In the genomic region with DNA sequence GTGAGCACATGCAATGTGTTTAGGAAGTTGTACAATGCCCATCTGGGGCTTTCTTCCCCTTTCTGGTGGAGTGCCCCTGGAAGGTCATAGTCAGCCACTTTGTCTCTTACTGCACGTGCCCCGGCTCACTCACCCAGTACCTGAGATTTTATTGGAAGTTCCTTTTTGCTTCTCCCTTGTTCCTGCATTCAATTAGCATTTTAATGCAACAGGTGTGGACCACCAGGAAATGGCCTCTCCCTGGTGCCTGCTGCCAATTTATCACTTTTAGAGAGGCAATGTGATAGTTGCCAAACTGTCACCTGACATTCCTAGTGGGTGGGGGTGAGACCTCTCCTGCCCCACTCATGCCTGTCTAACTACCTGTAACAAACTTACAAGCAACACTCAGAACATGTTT, we compare ENCODE assay signal across 35 cellular contexts.
"Had no signal": no experiment of that assay in that cellular context is flagged by ENCODE, and none has a peak within 500 bp of the region (broad histone marks: within the 10 kb centered on the region; RNA-seq: fewer than 3 reads in every experiment).

No MANE protein-coding gene starts in this region.

- ATAC-seq: activated naive CD8-positive, alpha-beta T cell treated with anti-CD3 and anti-CD28 coated beads, Interleukin-2, amount 50 U/mL, for 24 hours; activated T-cell treated with anti-CD3 and anti-CD28 coated beads, Interleukin-2, amount 50 U/mL, for 4 hours; Panc1 had no signal

- FAIRE-seq: bronchial epithelial cell, TTC549 had no signal

- H3K9me3 ChIP-seq: MG63, SJCRH30 had no signal

- H3K27me3 Mint-ChIP-seq: activated B cell treated with CpG ODN at 0.5 μM for 24 hours; activated CD4-positive, alpha-beta memory T cell treated with anti-CD3 and anti-CD28 coated beads for 36 hours; activated naive CD4-positive, alpha-beta T cell treated with anti-CD3 and anti-CD28 coated beads, Interleukin-2, amount 10 ng/mL, durations not matched to agents 7 days and 5 days; activated naive CD8-positive, alpha-beta T cell; activated naive CD8-positive, alpha-beta T cell treated with anti-CD3 and anti-CD28 coated beads, Interleukin-2, amount 50 U/mL, for 24 hours had no signal

- H3K4me3 ChIP-seq: MG63, SJCRH30, SK-N-MC had no signal

- H3K9me3 Mint-ChIP-seq: activated B cell treated with CpG ODN at 0.5 μM for 24 hours; activated naive CD4-positive, alpha-beta T cell treated with anti-CD3 and anti-CD28 coated beads, Interleukin-2, amount 10 ng/mL, durations not matched to agents 7 days and 5 days; activated naive CD8-positive, alpha-beta T cell treated with anti-CD3 and anti-CD28 coated beads, Interleukin-2, amount 50 U/mL, for 24 hours; activated T-cell treated with anti-CD3 and anti-CD28 coated beads, Interleukin-2, amount 50 U/mL, for 4 hours had no signal

- H3K36me3 ChIP-seq: MG63, SJCRH30 had no signal

- DNase-seq: activated B cell treated with CpG ODN at 0.5 μM for 24 hours; activated CD4-positive, alpha-beta memory T cell treated with anti-CD3 and anti-CD28 coated beads for 36 hours; activated CD4-positive, alpha-beta T cell treated with anti-CD3 and anti-CD28 coated beads for 4 hours; activated CD4-positive, alpha-beta T cell treated with anti-CD3 and anti-CD28 coated beads, Interleukin-2, amount 50 U/mL, for 1 hour; activated CD4-positive, CD25-positive, alpha-beta regulatory T cell treated with anti-CD3 and anti-CD28 coated beads, Interleukin-2, amount 50 U/mL, for 72 hours; activated CD8-positive, alpha-beta memory T cell treated with anti-CD3 and anti-CD28 coated beads, Interleukin-2, amount 50 U/mL, for 4 hours; activated effector memory CD4-positive, alpha-beta T cell treated with Interleukin-2 at 50 U/mL for 16 hours; activated naive CD4-positive, alpha-beta T cell treated with anti-CD3 and anti-CD28 coated beads, Interleukin-2, amount 10 ng/mL, durations not matched to agents 7 days and 5 days; activated naive CD8-positive, alpha-beta T cell treated with anti-CD3 and anti-CD28 coated beads, Interleukin-2, amount 50 U/mL, for 24 hours; activated T-cell treated with anti-CD3 and anti-CD28 coated beads for 4 hours; activated T-cell treated with anti-CD3 and anti-CD28 coated beads, Interleukin-2, amount 50 U/mL, for 4 hours; anterior cingulate cortex; caudate nucleus; cerebellar nuclear complex; Kasumi-1; KG1; MG63; NCI-H1048; NCI-H1105 treated with DMSO at 0.1 percent for 48 hours; NCI-H1436; NCI-H1694; NCI-H1930; NCI-H2081 treated with DMSO at 0.1 percent for 48 hours; NCI-H2171; NCI-H510A; NCI-H526; NCI-H774; SHP77; SJCRH30; T1000 had no signal

- H3K36me3 Mint-ChIP-seq: activated CD4-positive, alpha-beta memory T cell treated with anti-CD3 and anti-CD28 coated beads for 36 hours; activated naive CD4-positive, alpha-beta T cell treated with anti-CD3 and anti-CD28 coated beads, Interleukin-2, amount 10 ng/mL, durations not matched to agents 7 days and 5 days; activated naive CD8-positive, alpha-beta T cell had no signal

- H3K4me1 ChIP-seq: SJCRH30 had no signal

- H3K27ac Mint-ChIP-seq: activated B cell treated with CpG ODN at 0.5 μM for 24 hours; activated CD4-positive, alpha-beta memory T cell treated with anti-CD3 and anti-CD28 coated beads for 36 hours; activated naive CD4-positive, alpha-beta T cell treated with anti-CD3 and anti-CD28 coated beads, Interleukin-2, amount 10 ng/mL, durations not matched to agents 7 days and 5 days; activated naive CD8-positive, alpha-beta T cell; activated naive CD8-positive, alpha-beta T cell treated with anti-CD3 and anti-CD28 coated beads, Interleukin-2, amount 50 U/mL, for 24 hours had no signal

- H3K27me3 ChIP-seq: MG63, SJCRH30 had no signal

- H3K4me3 Mint-ChIP-seq: activated B cell treated with CpG ODN at 0.5 μM for 24 hours; activated CD4-positive, alpha-beta memory T cell treated with anti-CD3 and anti-CD28 coated beads for 36 hours; activated naive CD4-positive, alpha-beta T cell treated with anti-CD3 and anti-CD28 coated beads, Interleukin-2, amount 10 ng/mL, durations not matched to agents 7 days and 5 days; activated naive CD8-positive, alpha-beta T cell; activated naive CD8-positive, alpha-beta T cell treated with anti-CD3 and anti-CD28 coated beads, Interleukin-2, amount 50 U/mL, for 24 hours; activated T-cell treated with anti-CD3 and anti-CD28 coated beads, Interleukin-2, amount 50 U/mL, for 4 hours had no signal

- H3K4me1 Mint-ChIP-seq: activated B cell treated with CpG ODN at 0.5 μM for 24 hours; activated naive CD4-positive, alpha-beta T cell treated with anti-CD3 and anti-CD28 coated beads, Interleukin-2, amount 10 ng/mL, durations not matched to agents 7 days and 5 days; activated naive CD8-positive, alpha-beta T cell treated with anti-CD3 and anti-CD28 coated beads, Interleukin-2, amount 50 U/mL, for 24 hours had no signal

- H3K27ac ChIP-seq: SJCRH30, SK-N-MC had no signal
